10 cellular contexts compared by ENCODE assay signal in genomic region chr12:58877243-58877743, GRCh38. TPM values are rescaled to one million over a fixed set of nuclear protein-coding genes. Genes with fewer than 3 reads are reported as not detected.
A peak's percentile ranks its signal among the peaks of the same experiment; 100 is the strongest.
DNase-seq lines count a peak whose midpoint lies in the region; TF ChIP-seq lines count a peak whose summit lies in the region.
"Had no signal": no experiment of that assay in that cellular context is flagged by ENCODE, and none has a peak within 500 bp of the region (broad histone marks: within the 10 kb centered on the region; RNA-seq: fewer than 3 reads in every experiment).

No MANE protein-coding gene starts in this region.

- H3K4me1 Mint-ChIP-seq in activated CD4-positive, alpha-beta T cell treated with anti-CD3 and anti-CD28 coated beads, Interleukin-2, amount 10 ng/mL, durations not matched to agents 24 days and 14 days = no peaks in the 10 kb centered on the region
- no peaks in the 10 kb centered on the region for H3K4me1 Mint-ChIP-seq in T-helper 2 cell treated with Interferon-gamma antibody and Interleukin-4, amounts not matched to agents 5 μg/mL and 100 μg/mL, for 36 hours (ENCODE audit: low read depth)
- H3K4me1 Mint-ChIP-seq: activated naive CD4-positive, alpha-beta T cell treated with anti-CD3 and anti-CD28 coated beads, Interleukin-2, amount 50 U/mL, for 24 hours had no signal

- H3K9me3 ChIP-seq in mesenchymal stem cell (ENCODE audit: control insufficient read depth, low read length) (no peaks in the 10 kb centered on the region), WERI-Rb-1 (ENCODE audit: severe bottlenecking) (no peaks in the 10 kb centered on the region)
- H3K9me3 ChIP-seq: thoracic aorta had no signal

- H3K4me3 ChIP-seq in brain microvascular endothelial cell (ENCODE audit: low read depth, low read length) = no peak overlapping the region
- H3K4me3 ChIP-seq in mesenchymal stem cell (ENCODE audit: insufficient read depth in 1 of 2, low read depth in 1 of 2, low read length in 2 of 2) = no peak overlapping the region
- no peak overlapping the region for H3K4me3 ChIP-seq in WERI-Rb-1 (ENCODE audit: low read depth, low read length)
- H3K4me3 ChIP-seq: thoracic aorta had no signal

- no peak overlapping the region for H4K91ac ChIP-seq in mesenchymal stem cell (ENCODE audit: low read length)

- peaks cover 11% of the 10 kb centered on the region for H3K4me1 ChIP-seq in mesenchymal stem cell (ENCODE audit: control insufficient read depth, insufficient read depth, low read depth, low read length)

- H3K4me2 ChIP-seq in mesenchymal stem cell (ENCODE audit: low read length, poor library complexity, severe bottlenecking) = no peak overlapping the region

- no peak overlapping the region for H3K9ac ChIP-seq in mesenchymal stem cell (ENCODE audit: low read length)

- no peak overlapping the region for H2BK15ac ChIP-seq in mesenchymal stem cell (ENCODE audit: low read depth, poor library complexity, severe bottlenecking)

- H2BK5ac ChIP-seq in mesenchymal stem cell (ENCODE audit: low read depth, low read length, poor library complexity, severe bottlenecking) = no peak overlapping the region

- TF ChIP-seq CTCF in brain microvascular endothelial cell (IDR thresholded peaks at IDR 0.05; ENCODE audit: low read depth, low read length, missing control alignments) = no peak
- no peak for TF ChIP-seq CTCF in WERI-Rb-1 (IDR thresholded peaks at IDR 0.05; ENCODE audit: low read depth, low read length)

- H3K14ac ChIP-seq in mesenchymal stem cell (ENCODE audit: low read length in 2 of 2) = no peak overlapping the region

- H3K23ac ChIP-seq in mesenchymal stem cell (ENCODE audit: low read length in 2 of 2) = no peak overlapping the region

- in situ Hi-C loops in brain microvascular endothelial cell (cut with HindIII; ENCODE audit: low pct_ligation_motif_present, low sequenced_read_pairs) = no loop called here

- no peak overlapping the region for H3K4ac ChIP-seq in mesenchymal stem cell (ENCODE audit: low read depth in 1 of 2, low read length in 2 of 2)

- no peaks in the 10 kb centered on the region for H3K27me3 ChIP-seq in brain microvascular endothelial cell (replicated peaks)
- H3K27me3 ChIP-seq in mesenchymal stem cell (ENCODE audit: control insufficient read depth in 1 of 2, insufficient read depth in 1 of 2, low read length in 2 of 2) = no peaks in the 10 kb centered on the region
- no peaks in the 10 kb centered on the region for H3K27me3 ChIP-seq in WERI-Rb-1 (ENCODE audit: insufficient read depth, low read depth, severe bottlenecking)

- H4K8ac ChIP-seq in mesenchymal stem cell (ENCODE audit: low read length) = no peak overlapping the region

- WGBS in mesenchymal stem cell = 64% methylated on average over 15 of the region's 15 CpGs

- H3K4me3 Mint-ChIP-seq in activated CD4-positive, alpha-beta T cell treated with anti-CD3 and anti-CD28 coated beads, Interleukin-2, amount 10 ng/mL, durations not matched to agents 24 days and 14 days = no peak overlapping the region
- no peak overlapping the region for H3K4me3 Mint-ChIP-seq in T-helper 2 cell treated with Interferon-gamma antibody and Interleukin-4, amounts not matched to agents 5 μg/mL and 100 μg/mL, for 36 hours
- H3K4me3 Mint-ChIP-seq: activated naive CD4-positive, alpha-beta T cell treated with anti-CD3 and anti-CD28 coated beads, Interleukin-2, amount 50 U/mL, for 24 hours had no signal

- H3K27me3 Mint-ChIP-seq in activated CD4-positive, alpha-beta T cell treated with anti-CD3 and anti-CD28 coated beads, Interleukin-2, amount 10 ng/mL, durations not matched to agents 24 days and 14 days = no peaks in the 10 kb centered on the region
- H3K27me3 Mint-ChIP-seq in T-helper 2 cell treated with Interferon-gamma antibody and Interleukin-4, amounts not matched to agents 5 μg/mL and 100 μg/mL, for 36 hours (ENCODE audit: low read depth) = no peaks in the 10 kb centered on the region
- H3K27me3 Mint-ChIP-seq: activated naive CD4-positive, alpha-beta T cell treated with anti-CD3 and anti-CD28 coated beads, Interleukin-2, amount 50 U/mL, for 24 hours had no signal

- H3K9me3 Mint-ChIP-seq in activated CD4-positive, alpha-beta T cell treated with anti-CD3 and anti-CD28 coated beads, Interleukin-2, amount 10 ng/mL, durations not matched to agents 24 days and 14 days = no peaks in the 10 kb centered on the region
- H3K9me3 Mint-ChIP-seq in T-helper 2 cell treated with Interferon-gamma antibody and Interleukin-4, amounts not matched to agents 5 μg/mL and 100 μg/mL, for 36 hours = no peaks in the 10 kb centered on the region
- H3K9me3 Mint-ChIP-seq: activated naive CD4-positive, alpha-beta T cell treated with anti-CD3 and anti-CD28 coated beads, Interleukin-2, amount 50 U/mL, for 24 hours had no signal

- H2AK5ac ChIP-seq in mesenchymal stem cell (ENCODE audit: low read length, severe bottlenecking) = no peak overlapping the region

- DNase-seq in DMS153 treated with DMSO at 0.1 percent for 48 hours (lab: John Stamatoyannopoulos, UW; ENCODE audit: unreplicated experiment) (peak; percentile 41), NCI-H1105 treated with DMSO at 0.1 percent for 48 hours (lab: John Stamatoyannopoulos, UW) (peak; percentile 33), brain microvascular endothelial cell (peak; percentile 98), mesenchymal stem cell (peak; percentile 58), SW 1271 (lab: John Stamatoyannopoulos, UW) (no peak), WERI-Rb-1 (no peak)
- DNase-seq in activated CD4-positive, alpha-beta T cell treated with anti-CD3 and anti-CD28 coated beads, Interleukin-2, amount 10 ng/mL, durations not matched to agents 24 days and 14 days = no peak
- DNase-seq in T-helper 2 cell treated with Interferon-gamma antibody and Interleukin-4, amounts not matched to agents 5 μg/mL and 100 μg/mL, for 36 hours (ENCODE audit: low spot score) = no peak

- H2BK12ac ChIP-seq in mesenchymal stem cell (ENCODE audit: low read length in 2 of 2) = no peak overlapping the region

- peaks cover 11% of the 10 kb centered on the region for H3K79me1 ChIP-seq in mesenchymal stem cell (replicated peaks; ENCODE audit: low read length, poor library complexity, severe bottlenecking)

- intact Hi-C loops in activated CD4-positive, alpha-beta T cell treated with anti-CD3 and anti-CD28 coated beads, Interleukin-2, amount 10 ng/mL, durations not matched to agents 24 days and 14 days (cut with micrococcal nuclease) = no loop called here

- H3K27ac ChIP-seq in brain microvascular endothelial cell (peak overlapping the region; percentile 71), mesenchymal stem cell (ENCODE audit: low read length, poor library complexity, severe bottlenecking) (peak overlapping the region; percentile 77), WERI-Rb-1 (no peak overlapping the region)
- H3K27ac ChIP-seq: thoracic aorta had no signal

- H3K36me3 Mint-ChIP-seq in activated CD4-positive, alpha-beta T cell treated with anti-CD3 and anti-CD28 coated beads, Interleukin-2, amount 10 ng/mL, durations not matched to agents 24 days and 14 days (ENCODE audit: low read depth) = no peaks in the 10 kb centered on the region
- H3K36me3 Mint-ChIP-seq in T-helper 2 cell treated with Interferon-gamma antibody and Interleukin-4, amounts not matched to agents 5 μg/mL and 100 μg/mL, for 36 hours (ENCODE audit: low read depth) = no peaks in the 10 kb centered on the region
- H3K36me3 Mint-ChIP-seq: activated naive CD4-positive, alpha-beta T cell treated with anti-CD3 and anti-CD28 coated beads, Interleukin-2, amount 50 U/mL, for 24 hours had no signal

- H3K36me3 ChIP-seq in brain microvascular endothelial cell (replicated peaks) (peaks cover 68% of the 10 kb centered on the region), mesenchymal stem cell (ENCODE audit: control insufficient read depth in 1 of 2, insufficient read depth in 2 of 2, low read depth in 1 of 2, low read length in 2 of 2) (peaks cover 31 to 99% of the 10 kb centered on the region in 2 experiments), WERI-Rb-1 (peaks cover 64% of the 10 kb centered on the region)

- H2BK120ac ChIP-seq in mesenchymal stem cell (ENCODE audit: low read depth, low read length) = no peak overlapping the region

- H2AFZ ChIP-seq in mesenchymal stem cell (ENCODE audit: low read depth, low read length) = no peak overlapping the region

- no peak overlapping the region for H3K27ac Mint-ChIP-seq in activated CD4-positive, alpha-beta T cell treated with anti-CD3 and anti-CD28 coated beads, Interleukin-2, amount 10 ng/mL, durations not matched to agents 24 days and 14 days
- no peak overlapping the region for H3K27ac Mint-ChIP-seq in T-helper 2 cell treated with Interferon-gamma antibody and Interleukin-4, amounts not matched to agents 5 μg/mL and 100 μg/mL, for 36 hours
- H3K27ac Mint-ChIP-seq: activated naive CD4-positive, alpha-beta T cell treated with anti-CD3 and anti-CD28 coated beads, Interleukin-2, amount 50 U/mL, for 24 hours had no signal

- H3K18ac ChIP-seq in mesenchymal stem cell (ENCODE audit: low read depth in 1 of 2, low read length in 2 of 2) = no peak overlapping the region

RNA-seq across cellular contexts. Expression of gene LRIG3, which starts 43.0 kb away (rescaled TPM):
- polyA plus RNA-seq in mesenchymal stem cell (2013, experiment 1 of 2) = 11.1 TPM
- polyA plus RNA-seq in mesenchymal stem cell (2013, experiment 2 of 2) = 11.7 TPM
- not detected in 2 replicates for total RNA-seq in activated CD4-positive, alpha-beta T cell treated with anti-CD3 and anti-CD28 coated beads, Interleukin-2, amount 10 ng/mL, durations not matched to agents 24 days and 14 days

Comparison
In these comparisons a context has a peak if more than half of its experiments do, and no peak if none do; other contexts are left out.
1. DNase-seq: peak in DMS153 treated with DMSO at 0.1 percent for 48 hours (single experiment), NCI-H1105 treated with DMSO at 0.1 percent for 48 hours (single experiment), brain microvascular endothelial cell (single experiment) and mesenchymal stem cell (single experiment); none in activated CD4-positive, alpha-beta T cell treated with anti-CD3 and anti-CD28 coated beads, Interleukin-2, amount 10 ng/mL, durations not matched to agents 24 days and 14 days (single experiment), SW 1271 (0 of 2), WERI-Rb-1 (single experiment) and T-helper 2 cell treated with Interferon-gamma antibody and Interleukin-4, amounts not matched to agents 5 μg/mL and 100 μg/mL, for 36 hours (single experiment).